In genomic region chr22:41922336-41922735, GRCh38 we compare ENCODE assay signal across 19 cellular contexts. TPM values are rescaled to one million over a fixed set of nuclear protein-coding genes. Genes with fewer than 3 reads are reported as not detected.
A peak's percentile ranks its signal among the peaks of the same experiment; 100 is the strongest.
DNase-seq lines count a peak whose midpoint lies in the region; FAIRE-seq and TF ChIP-seq lines count a peak whose summit lies in the region.
"Had no signal": no experiment of that assay in that cellular context is flagged by ENCODE, and none has a peak within 500 bp of the region (broad histone marks: within the 10 kb centered on the region; RNA-seq: fewer than 3 reads in every experiment).

No MANE protein-coding gene starts in this region.

- no peaks in the 10 kb centered on the region for H3K9me2 ChIP-seq in SU-DHL-6 (replicated peaks; ENCODE audit: insufficient read depth, low read length)

- peak overlapping the region in 7 of 11 experiments; percentile 14 to 79 (median 43); a peak in 8 of 22 replicates for H3K9ac ChIP-seq in BLaER1 treated with 17β-estradiol and CSF1 and Interleukin-3, amounts not matched to agents 10 nM and 100 nM
- peak overlapping the region; percentile 8; the same call in 1 of the 2 replicates for H3K9ac ChIP-seq in SU-DHL-6 (ENCODE audit: low read length)
- H3K9ac ChIP-seq: KMS-11 had no signal

- peak; percentile 81 for FAIRE-seq in GM12892 (lab: Jason Lieb, UNC)
- FAIRE-seq: A204.1, HepG2 had no signal

- TF ChIP-seq POLR2A in GM12892 (IDR thresholded peaks at IDR 0.05; ENCODE audit: low read depth, low read length): no peak
- no peak for TF ChIP-seq POLR2A in spleen (IDR thresholded peaks at IDR 0.05)
- no peak for TF ChIP-seq POLR2A in vagina (IDR thresholded peaks at IDR 0.05)

- H3K27ac ChIP-seq in BLaER1 treated with 17β-estradiol and CSF1 and Interleukin-3, amounts not matched to agents 10 nM and 100 nM: peak overlapping the region in 8 of 11 experiments; percentile 81 to 97 (median 90); a peak in 15 of 22 replicates
- H3K27ac ChIP-seq in SU-DHL-6 (ENCODE audit: low read depth, low read length): peak overlapping the region; percentile 94
- H3K27ac ChIP-seq in spleen: peak overlapping the region in 6 of 8 donors; percentile 23 to 99 (median 92)
- no peak overlapping the region for H3K27ac ChIP-seq in vagina
- H3K27ac ChIP-seq in dorsolateral prefrontal cortex: no peak overlapping the region
- H3K27ac ChIP-seq: KMS-11, SJCRH30 had no signal

- H3K36me3 ChIP-seq in BLaER1 treated with 17β-estradiol and CSF1 and Interleukin-3, amounts not matched to agents 10 nM and 100 nM: peaks cover 0 to 21% (median 11%) of the 10 kb centered on the region in 11 experiments; a peak in 12 of 22 replicates
- no peaks in the 10 kb centered on the region; the same call in 1 of the 2 replicates for H3K36me3 ChIP-seq in SU-DHL-6 (ENCODE audit: low read length)
- peaks cover 0 to 15% (median 0%) of the 10 kb centered on the region in 6 donors for H3K36me3 ChIP-seq in spleen
- no peaks in the 10 kb centered on the region for H3K36me3 ChIP-seq in vagina
- H3K36me3 ChIP-seq: SJCRH30 had no signal

- no peak for TF ChIP-seq CTCF in SU-DHL-6 (IDR thresholded peaks at IDR 0.05; ENCODE audit: insufficient read depth, low read length, poor library complexity, severe bottlenecking)
- TF ChIP-seq CTCF in spleen (IDR thresholded peaks at IDR 0.05 in 8 of 11, conservative IDR thresholded peaks at IDR 0.05 in 3 of 11): no peak
- TF ChIP-seq CTCF in vagina (IDR thresholded peaks at IDR 0.05): no peak
- TF ChIP-seq CTCF in dorsolateral prefrontal cortex (IDR thresholded peaks at IDR 0.05 in 54 of 56, conservative IDR thresholded peaks at IDR 0.05 in 2 of 56; ENCODE audit: low read depth in 1 of 56, partially characterized antibody in 56 of 56): no peak

- peaks cover 26% of the 10 kb centered on the region for H3K79me2 ChIP-seq in SU-DHL-6 (ENCODE audit: insufficient read depth, low read length)

- H3K4me3 ChIP-seq in BLaER1 treated with 17β-estradiol and CSF1 and Interleukin-3, amounts not matched to agents 10 nM and 100 nM: no peak overlapping the region
- H3K4me3 ChIP-seq in SU-DHL-6 (ENCODE audit: insufficient read depth, low read length, poor library complexity, severe bottlenecking) (no peak overlapping the region), spleen (peak overlapping the region in 1 of 8 donors; percentile 84), vagina (no peak overlapping the region), dorsolateral prefrontal cortex (no peak overlapping the region)
- H3K4me3 ChIP-seq: SJCRH30 had no signal

- H3K9me3 ChIP-seq in BLaER1 treated with 17β-estradiol and CSF1 and Interleukin-3, amounts not matched to agents 10 nM and 100 nM (replicated peaks in 1 of 11): no peaks in the 10 kb centered on the region
- no peaks in the 10 kb centered on the region for H3K9me3 ChIP-seq in SU-DHL-6 (ENCODE audit: insufficient read depth, low read length)
- H3K9me3 ChIP-seq in spleen: no peaks in the 10 kb centered on the region
- no peaks in the 10 kb centered on the region for H3K9me3 ChIP-seq in vagina
- H3K9me3 ChIP-seq: SJCRH30 had no signal

- H2AFZ ChIP-seq in SU-DHL-6 (ENCODE audit: low read depth, low read length, severe bottlenecking): no peak overlapping the region

- peaks cover 58% of the 10 kb centered on the region for H3F3A ChIP-seq in SU-DHL-6 (ENCODE audit: insufficient read depth)

- DNase-seq in GM12892 (ENCODE audit: insufficient read length) (no peak), spleen (peak; percentile 64), vagina (ENCODE audit: extremely low spot score in 2 of 2) (no peak), dorsolateral prefrontal cortex (no peak), KBM-7 (no peak)
- DNase-seq: CD8-positive, alpha-beta memory T cell; NCI-H1417 treated with DMSO at 0.1 percent for 48 hours; NCI-H1930; NCI-H345; NCI-H524 treated with DMSO at 0.1 percent for 48 hours; SJCRH30 had no signal

- in situ Hi-C loops in KBM-7 (cut with MboI; ENCODE audit: low pct_unique_long_range_greater_than_20kb, low sequenced_read_pairs): no loop called here

- peaks cover 0 to 78% (median 29%) of the 10 kb centered on the region in 11 experiments; a peak in 17 of 22 replicates for H4K20me1 ChIP-seq in BLaER1 treated with 17β-estradiol and CSF1 and Interleukin-3, amounts not matched to agents 10 nM and 100 nM
- H4K20me1 ChIP-seq in SU-DHL-6 (ENCODE audit: low read depth, low read length): no peaks in the 10 kb centered on the region

- intact Hi-C loops in spleen (cut with DNase I; ENCODE audit: low total_unique reads) (no loop called here), vagina (cut with DNase I) (no loop called here), dorsolateral prefrontal cortex (cut with DNase I) (no loop called here)

- H3K4me2 ChIP-seq in BLaER1 treated with 17β-estradiol and CSF1 and Interleukin-3, amounts not matched to agents 10 nM and 100 nM: peak overlapping the region in 9 of 11 experiments; percentile 89 to 100 (median 97); a peak in 18 of 22 replicates
- peak overlapping the region; percentile 95 for H3K4me2 ChIP-seq in SU-DHL-6 (ENCODE audit: low read depth, low read length, poor library complexity, severe bottlenecking)
- H3K4me2 ChIP-seq: KMS-11 had no signal

- H3K4me1 ChIP-seq in BLaER1 treated with 17β-estradiol and CSF1 and Interleukin-3, amounts not matched to agents 10 nM and 100 nM: peaks cover 52 to 95% (median 91%) of the 10 kb centered on the region in 10 experiments
- peaks cover 19 to 100% (median 84%) of the 10 kb centered on the region in 6 donors for H3K4me1 ChIP-seq in spleen
- peaks cover 26% of the 10 kb centered on the region for H3K4me1 ChIP-seq in vagina

- 62 to 74% (median 70%) methylated on average over 5 of the region's 5 CpGs for WGBS in spleen, 5 donors

- peaks cover 5 to 31% (median 10%) of the 10 kb centered on the region in 11 experiments; a peak in 21 of 22 replicates for H3K27me3 ChIP-seq in BLaER1 treated with 17β-estradiol and CSF1 and Interleukin-3, amounts not matched to agents 10 nM and 100 nM
- H3K27me3 ChIP-seq in SU-DHL-6 (ENCODE audit: low read length) (no peaks in the 10 kb centered on the region), spleen (replicated peaks in 1 of 7) (peaks cover 0 to 65% (median 20%) of the 10 kb centered on the region in 7 donors), vagina (peaks cover 4% of the 10 kb centered on the region), dorsolateral prefrontal cortex (peaks cover 0 to 27% (median 9%) of the 10 kb centered on the region in 45 donors)
- H3K27me3 ChIP-seq: SJCRH30 had no signal

RNA-seq across cellular contexts. Expression of gene TNFRSF13C, which starts 4.3 kb away (rescaled TPM):
- polyA plus RNA-seq in GM12892 (2012; ENCODE audit: missing spikeins): 57.8 TPM
- 100 to 1,000 TPM in 1 of 7 donors, 10 to 100 TPM in 6; 65.3 to 144 (median 84.2) TPM for total RNA-seq in spleen
- 10 to 100 TPM; 57.8 to 95.5 (median 65.9) TPM for polyA plus RNA-seq in spleen
- not detected for total RNA-seq in vagina
- total RNA-seq in dorsolateral prefrontal cortex: 1 to 10 TPM in 78 of 120 experiments, under 1 TPM in 42; 0.13 to 5.8 (median 1.2) TPM

RNA-seq across cellular contexts. Expression of gene SHISA8, which starts 7.5 kb away (rescaled TPM):
- polyA plus RNA-seq in GM12892 (2012; ENCODE audit: missing spikeins): 0.93 TPM
- total RNA-seq in spleen: 1 to 10 TPM in 6 of 7 donors, under 1 TPM in 1; 0.51 to 5.9 (median 3.6) TPM
- polyA plus RNA-seq in spleen: 1 to 10 TPM; 1.2 to 2.0 (median 1.4) TPM
- not detected for total RNA-seq in vagina
- 1 to 10 TPM in 117 of 120 experiments, under 1 TPM in 2, not detected in 1; 0.79 to 7.2 (median 2.8) TPM for total RNA-seq in dorsolateral prefrontal cortex
- total RNA-seq: H4, HepG2, M059J, SJCRH30 had no signal
- polyA plus RNA-seq: BJ; CD8-positive, alpha-beta memory T cell; HepG2 had no signal

RNA-seq across cellular contexts. Expression of gene CENPM, which starts 24.6 kb away (rescaled TPM):
- polyA plus RNA-seq in GM12892 (2012; ENCODE audit: missing spikeins): 31.4 TPM
- 10 to 100 TPM in 4 of 7 donors, 1 to 10 TPM in 3; 3.3 to 20.9 (median 10.1) TPM for total RNA-seq in spleen
- 10 to 100 TPM; 14.4 to 63.1 (median 24.7) TPM for polyA plus RNA-seq in spleen
- total RNA-seq in vagina: not detected
- total RNA-seq in dorsolateral prefrontal cortex: 1 to 10 TPM in 53 of 120 experiments, under 1 TPM in 26, not detected in 41; 0.49 to 3.3 (median 1.4) TPM

RNA-seq across cellular contexts. Expression of gene SEPTIN3, which starts 46.9 kb away (rescaled TPM):
- 1.9 TPM for polyA plus RNA-seq in GM12892 (2012; ENCODE audit: missing spikeins)
- 1 to 10 TPM in 1 of 7 donors, under 1 TPM in 6; 0.17 to 1.0 (median 0.26) TPM for total RNA-seq in spleen
- polyA plus RNA-seq in spleen: under 1 TPM; 0.07 to 0.16 (median 0.09) TPM
- 1.5 TPM for total RNA-seq in vagina
- 100 to 1,000 TPM in 119 of 120 experiments, 10 to 100 TPM in 1; 90.5 to 406 (median 293) TPM for total RNA-seq in dorsolateral prefrontal cortex
- total RNA-seq: HepG2 had no signal
- polyA plus RNA-seq: CD8-positive, alpha-beta memory T cell had no signal

Comparison
In these comparisons a context has a peak if more than half of its experiments do, and no peak if none do; other contexts are left out.
1. H3K27ac ChIP-seq: peak in BLaER1 treated with 17β-estradiol and CSF1 and Interleukin-3, amounts not matched to agents 10 nM and 100 nM (8 of 11), SU-DHL-6 (single experiment) and spleen (6 of 8); none in vagina (single experiment) and dorsolateral prefrontal cortex (0 of 59).
2. RNA of gene TNFRSF13C, which starts 4.3 kb away (total RNA-seq): 65.3 to 144 TPM in spleen; 0.13 to 5.8 TPM in dorsolateral prefrontal cortex and not detected in vagina (single experiment); every median in the first group is over 4 times any median in the second.